ENCODE assay signal across 26 cellular contexts in genomic region chrX:40439625-40440532, GRCh38.
DNase-seq lines count a peak whose midpoint lies in the region; ATAC-seq and TF ChIP-seq lines count a peak whose summit lies in the region.
"Had no signal": no experiment of that assay in that cellular context is flagged by ENCODE, and none has a peak within 500 bp of the region (broad histone marks: within the 10 kb centered on the region; RNA-seq: fewer than 3 reads in every experiment).

No MANE protein-coding gene starts in this region.

- H3K79me2 ChIP-seq in PC-9 (ENCODE audit: low read depth), result no peaks in the 10 kb centered on the region

- no peaks in the 10 kb centered on the region for H3F3A ChIP-seq in PC-9 (ENCODE audit: insufficient read depth, low read depth)

- H3K4me1 Mint-ChIP-seq in activated CD8-positive, alpha-beta T cell treated with anti-CD3 and anti-CD28 coated beads for 36 hours (ENCODE audit: low read depth), result peaks cover 8% of the 10 kb centered on the region
- H3K4me1 Mint-ChIP-seq in naive thymus-derived CD4-positive, alpha-beta T cell, result peaks cover 0 to 7% (median 0%) of the 10 kb centered on the region in 7 donors
- H3K4me1 Mint-ChIP-seq: activated naive CD4-positive, alpha-beta T cell treated with anti-CD3 and anti-CD28 coated beads, Interleukin-2, amount 50 U/mL, for 24 hours had no signal

- no peaks in the 10 kb centered on the region for H3K9me3 Mint-ChIP-seq in activated CD8-positive, alpha-beta T cell treated with anti-CD3 and anti-CD28 coated beads for 36 hours
- no peaks in the 10 kb centered on the region for H3K9me3 Mint-ChIP-seq in naive thymus-derived CD4-positive, alpha-beta T cell
- H3K9me3 Mint-ChIP-seq: activated CD4-positive, alpha-beta T cell treated with anti-CD3 and anti-CD28 coated beads, Interleukin-2, amount 10 ng/mL, durations not matched to agents 24 days and 14 days; activated naive CD4-positive, alpha-beta T cell treated with anti-CD3 and anti-CD28 coated beads, Interleukin-2, amount 50 U/mL, for 24 hours; activated T-helper 2 cell treated with anti-CD3 and anti-CD28 coated beads, Interferon-gamma antibody, Interleukin-2, Interleukin-4, amounts not matched to agents 10 μg/mL and 5 μg/mL and 100 μg/mL, durations not matched to agents 14 hours and 24 hours and 36 hours; CD4-positive, alpha-beta T cell; memory B cell; T-helper 1 cell treated with Interleukin-12 subunit alpha and Interleukin-12 subunit beta and Interleukin-4 antibody, amounts not matched to agents 30 μg/mL and 1 μg/mL, for 36 hours had no signal

- BruUV-seq in PC-9 (replicated peaks; lab: Mats Ljungman, UMichigan), result no TSS peak

- H3K36me3 ChIP-seq in naive thymus-derived CD4-positive, alpha-beta T cell (ENCODE audit: control insufficient read depth in 2 of 3, insufficient read depth in 3 of 3, low read length in 3 of 3), result no peaks in the 10 kb centered on the region
- no peaks in the 10 kb centered on the region for H3K36me3 ChIP-seq in PC-9 (ENCODE audit: low read depth)
- H3K36me3 ChIP-seq: ascending aorta, neural progenitor cell, spleen, upper lobe of left lung, WERI-Rb-1 had no signal

- no peaks in the 10 kb centered on the region for H4K20me1 ChIP-seq in PC-9 (ENCODE audit: insufficient read depth)

- no peak for TF ChIP-seq CTCF in activated CD8-positive, alpha-beta T cell treated with anti-CD3 and anti-CD28 coated beads for 36 hours (IDR thresholded peaks at IDR 0.05)
- TF ChIP-seq CTCF in PC-9 (conservative IDR thresholded peaks at IDR 0.05), result no peak

- no peak overlapping the region for H3K27ac Mint-ChIP-seq in activated CD8-positive, alpha-beta T cell treated with anti-CD3 and anti-CD28 coated beads for 36 hours
- H3K27ac Mint-ChIP-seq in naive thymus-derived CD4-positive, alpha-beta T cell, result no peak overlapping the region
- H3K27ac Mint-ChIP-seq: activated CD4-positive, alpha-beta T cell treated with anti-CD3 and anti-CD28 coated beads, Interleukin-2, amount 10 ng/mL, durations not matched to agents 24 days and 14 days; activated naive CD4-positive, alpha-beta T cell treated with anti-CD3 and anti-CD28 coated beads, Interleukin-2, amount 50 U/mL, for 24 hours; activated T-helper 2 cell treated with anti-CD3 and anti-CD28 coated beads, Interferon-gamma antibody, Interleukin-2, Interleukin-4, amounts not matched to agents 10 μg/mL and 5 μg/mL and 100 μg/mL, durations not matched to agents 14 hours and 24 hours and 36 hours; CD4-positive, alpha-beta T cell; memory B cell; T-helper 1 cell treated with Interleukin-12 subunit alpha and Interleukin-12 subunit beta and Interleukin-4 antibody, amounts not matched to agents 30 μg/mL and 1 μg/mL, for 36 hours had no signal

- no peak overlapping the region for H3K4me3 ChIP-seq in Jurkat, Clone E6-1 (ENCODE audit: low read length)
- no peak overlapping the region for H3K4me3 ChIP-seq in naive thymus-derived CD4-positive, alpha-beta T cell (ENCODE audit: low read length)
- H3K4me3 ChIP-seq in PC-9, result no peak overlapping the region
- H3K4me3 ChIP-seq: ascending aorta, dorsolateral prefrontal cortex, neural progenitor cell, spleen, upper lobe of left lung had no signal

- no peaks in the 10 kb centered on the region for H3K27me3 ChIP-seq in naive thymus-derived CD4-positive, alpha-beta T cell (ENCODE audit: control insufficient read depth in 2 of 2, insufficient read depth in 2 of 2, low read length in 2 of 2)
- H3K27me3 ChIP-seq in PC-9 (ENCODE audit: insufficient read depth, low read depth), result no peaks in the 10 kb centered on the region
- H3K27me3 ChIP-seq: ascending aorta, neural progenitor cell, upper lobe of left lung had no signal

- no peaks in the 10 kb centered on the region for H3K9me2 ChIP-seq in PC-9 (ENCODE audit: insufficient read depth)

- CTCF ChIA-PET in activated CD8-positive, alpha-beta T cell treated with anti-CD3 and anti-CD28 coated beads for 36 hours (lab: Charles Lee), result no interaction called here
- CTCF ChIA-PET in naive thymus-derived CD4-positive, alpha-beta T cell (lab: Charles Lee), result no interaction called here
- CTCF ChIA-PET in PC-9 (lab: Charles Lee), result no interaction called here

- intact Hi-C loops in activated CD8-positive, alpha-beta T cell treated with anti-CD3 and anti-CD28 coated beads for 36 hours (cut with micrococcal nuclease), result no loop called here
- intact Hi-C loops in naive thymus-derived CD4-positive, alpha-beta T cell (cut with micrococcal nuclease), result no loop called here
- intact Hi-C loops in PC-9 (cut with micrococcal nuclease; ENCODE audit: unreplicated experiment), result no loop called here

- no peaks in the 10 kb centered on the region for H3K9me3 ChIP-seq in naive thymus-derived CD4-positive, alpha-beta T cell (ENCODE audit: control insufficient read depth in 2 of 3, low read length in 3 of 3)
- no peaks in the 10 kb centered on the region for H3K9me3 ChIP-seq in PC-9 (ENCODE audit: insufficient read depth, low read depth)
- H3K9me3 ChIP-seq: ascending aorta, spleen, upper lobe of left lung had no signal

- no peak overlapping the region for H2AFZ ChIP-seq in PC-9
- H2AFZ ChIP-seq: neural progenitor cell had no signal

- no peak overlapping the region for H3K4me3 Mint-ChIP-seq in activated CD8-positive, alpha-beta T cell treated with anti-CD3 and anti-CD28 coated beads for 36 hours
- H3K4me3 Mint-ChIP-seq in naive thymus-derived CD4-positive, alpha-beta T cell, result no peak overlapping the region
- H3K4me3 Mint-ChIP-seq: activated CD4-positive, alpha-beta T cell treated with anti-CD3 and anti-CD28 coated beads, Interleukin-2, amount 10 ng/mL, durations not matched to agents 24 days and 14 days; activated naive CD4-positive, alpha-beta T cell treated with anti-CD3 and anti-CD28 coated beads, Interleukin-2, amount 50 U/mL, for 24 hours; CD4-positive, alpha-beta T cell; memory B cell; neural progenitor cell; T-helper 1 cell treated with Interleukin-12 subunit alpha and Interleukin-12 subunit beta and Interleukin-4 antibody, amounts not matched to agents 30 μg/mL and 1 μg/mL, for 36 hours had no signal

- ATAC-seq in activated CD8-positive, alpha-beta T cell treated with anti-CD3 and anti-CD28 coated beads for 36 hours, result peak; percentile 24
- peak; percentile 56 for ATAC-seq in naive thymus-derived CD4-positive, alpha-beta T cell
- no peak for ATAC-seq in HG03460 (IDR thresholded peaks at IDR 0.05; ENCODE audit: unreplicated experiment)
- ATAC-seq: left lobe of liver, right cardiac atrium had no signal

- H3K4me1 ChIP-seq in naive thymus-derived CD4-positive, alpha-beta T cell (ENCODE audit: control insufficient read depth in 2 of 2, insufficient read depth in 2 of 2, low read length in 2 of 2), result no peaks in the 10 kb centered on the region
- no peaks in the 10 kb centered on the region for H3K4me1 ChIP-seq in PC-9 (replicated peaks; ENCODE audit: insufficient read depth)
- H3K4me1 ChIP-seq: ascending aorta, upper lobe of left lung had no signal

- POLR2A ChIA-PET in activated CD8-positive, alpha-beta T cell treated with anti-CD3 and anti-CD28 coated beads for 36 hours (lab: Charles Lee), result no interaction called here
- POLR2A ChIA-PET in naive thymus-derived CD4-positive, alpha-beta T cell (lab: Charles Lee), result no interaction called here
- POLR2A ChIA-PET in PC-9 (lab: Charles Lee; ENCODE audit: unreplicated experiment), result no interaction called here

- H3K27ac ChIP-seq in naive thymus-derived CD4-positive, alpha-beta T cell (ENCODE audit: low read depth, low read length), result no peak overlapping the region
- no peak overlapping the region for H3K27ac ChIP-seq in PC-9
- H3K27ac ChIP-seq: ascending aorta, neural progenitor cell, spleen, upper lobe of left lung, WERI-Rb-1 had no signal

- peak; percentile 28 for DNase-seq in Jurkat, Clone E6-1 (ENCODE audit: low read depth, low spot score)
- DNase-seq in MV-4-11 (lab: John Stamatoyannopoulos, UW) (peak; percentile 72), PC-9 (no peak), T-helper 1 cell (no peak)
- DNase-seq in activated CD8-positive, alpha-beta T cell treated with anti-CD3 and anti-CD28 coated beads for 36 hours, result peak; percentile 31
- DNase-seq in naive thymus-derived CD4-positive, alpha-beta T cell, result no peak
- DNase-seq: activated CD4-positive, alpha-beta T cell treated with anti-CD3 and anti-CD28 coated beads, Interleukin-2, amount 10 ng/mL, durations not matched to agents 24 days and 14 days; activated CD8-positive, alpha-beta memory T cell treated with anti-CD3 and anti-CD28 coated beads, Interleukin-2, amount 50 U/mL, for 4 hours; CD4-positive, alpha-beta T cell; dorsolateral prefrontal cortex; NCI-H1105; NCI-H1930; NCI-H524; right cardiac atrium; RPMI8226; spleen; upper lobe of left lung; WERI-Rb-1 had no signal

- H3K4me2 ChIP-seq in PC-9, result no peak overlapping the region
- H3K4me2 ChIP-seq: neural progenitor cell had no signal

- H3K36me3 Mint-ChIP-seq in activated CD8-positive, alpha-beta T cell treated with anti-CD3 and anti-CD28 coated beads for 36 hours (ENCODE audit: low read depth), result no peaks in the 10 kb centered on the region
- no peaks in the 10 kb centered on the region for H3K36me3 Mint-ChIP-seq in naive thymus-derived CD4-positive, alpha-beta T cell
- H3K36me3 Mint-ChIP-seq: activated naive CD4-positive, alpha-beta T cell treated with anti-CD3 and anti-CD28 coated beads, Interleukin-2, amount 50 U/mL, for 24 hours; memory B cell; neural progenitor cell had no signal

- no peaks in the 10 kb centered on the region for H3K27me3 Mint-ChIP-seq in activated CD8-positive, alpha-beta T cell treated with anti-CD3 and anti-CD28 coated beads for 36 hours
- H3K27me3 Mint-ChIP-seq in naive thymus-derived CD4-positive, alpha-beta T cell, result peaks cover 0 to 14% (median 0%) of the 10 kb centered on the region in 5 donors
- H3K27me3 Mint-ChIP-seq: activated CD4-positive, alpha-beta T cell treated with anti-CD3 and anti-CD28 coated beads, Interleukin-2, amount 10 ng/mL, durations not matched to agents 24 days and 14 days; activated naive CD4-positive, alpha-beta T cell treated with anti-CD3 and anti-CD28 coated beads, Interleukin-2, amount 50 U/mL, for 24 hours; CD4-positive, alpha-beta T cell; memory B cell had no signal

Comparison
In these comparisons a context has a peak if more than half of its experiments do, and no peak if none do; other contexts are left out.
1. DNase-seq: peak in Jurkat, Clone E6-1 (single experiment), MV-4-11 (single experiment) and activated CD8-positive, alpha-beta T cell treated with anti-CD3 and anti-CD28 coated beads for 36 hours (single experiment); none in naive thymus-derived CD4-positive, alpha-beta T cell (0 of 9), PC-9 (0 of 2) and T-helper 1 cell (0 of 5).